In the genomic region with DNA sequence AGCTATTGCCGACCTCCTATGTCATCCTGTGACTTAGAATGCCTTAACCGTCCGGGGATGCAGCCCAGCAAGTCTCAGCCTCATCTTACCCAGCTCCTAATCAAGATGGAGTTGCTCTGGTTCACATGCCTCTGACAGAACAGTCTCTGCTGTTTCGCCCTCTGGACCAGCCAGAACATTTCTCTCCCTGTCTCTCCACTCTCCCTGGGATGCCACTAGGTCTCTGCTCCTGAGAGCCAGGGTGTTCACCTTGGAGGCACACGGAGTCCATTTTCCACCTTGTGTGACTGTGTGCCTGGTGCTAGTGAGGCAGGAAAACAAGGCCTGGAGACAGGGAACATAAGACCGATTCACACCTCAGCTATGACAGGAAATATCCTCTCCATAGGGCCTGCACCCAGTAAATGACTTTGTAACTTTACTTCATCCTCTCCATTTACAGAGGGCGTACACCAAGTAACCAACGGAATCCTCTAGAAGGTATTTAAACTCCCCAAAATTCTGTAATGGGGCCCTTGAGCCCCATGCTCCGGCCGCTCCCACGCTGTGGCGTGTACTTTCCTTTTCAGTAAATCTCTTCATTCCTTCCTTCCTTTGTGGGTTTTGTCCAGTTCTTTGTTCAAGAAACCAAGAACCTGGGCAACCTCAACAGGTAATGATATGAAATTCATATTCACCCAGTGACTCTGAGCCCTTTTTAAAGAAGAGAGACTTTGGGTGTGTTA, we compare ENCODE assay signal across 1 cellular context.
TF ChIP-seq lines count a peak whose summit lies in the region.

No MANE protein-coding gene starts in this region.

TF ChIP-seq in K562, 482 proteins besides CTCF, POLR2A, EP300 and RAD21 (continues in another document):
- no peak for TF ChIP-seq SIN3B (IDR thresholded peaks at IDR 0.05; ENCODE audit: low read depth)
- peak; percentile 72; the same call in 1 of the 2 replicates for TF ChIP-seq KLF10 (CRISPR knock-in tag; IDR thresholded peaks at IDR 0.05)
- TF ChIP-seq NCOA6 (IDR thresholded peaks at IDR 0.05) = no peak
- TF ChIP-seq ERF (CRISPR knock-in tag; IDR thresholded peaks at IDR 0.05) = peak; percentile 98
- TF ChIP-seq, protein P1, sequence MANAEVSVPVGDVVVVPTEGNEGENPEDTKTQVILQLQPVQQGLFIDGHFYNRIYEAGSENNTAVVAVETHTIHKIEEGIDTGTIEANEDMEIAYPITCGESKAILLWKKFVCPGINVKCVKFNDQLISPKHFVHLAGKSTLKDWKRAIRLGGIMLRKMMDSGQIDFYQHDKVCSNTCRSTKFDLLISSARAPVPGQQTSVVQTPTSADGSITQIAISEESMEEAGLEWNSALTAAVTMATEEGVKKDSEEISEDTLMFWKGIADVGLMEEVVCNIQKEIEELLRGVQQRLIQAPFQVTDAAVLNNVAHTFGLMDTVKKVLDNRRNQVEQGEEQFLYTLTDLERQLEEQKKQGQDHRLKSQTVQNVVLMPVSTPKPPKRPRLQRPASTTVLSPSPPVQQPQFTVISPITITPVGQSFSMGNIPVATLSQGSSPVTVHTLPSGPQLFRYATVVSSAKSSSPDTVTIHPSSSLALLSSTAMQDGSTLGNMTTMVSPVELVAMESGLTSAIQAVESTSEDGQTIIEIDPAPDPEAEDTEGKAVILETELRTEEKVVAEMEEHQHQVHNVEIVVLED (CRISPR knock-in tag; IDR thresholded peaks at IDR 0.05) = peak; percentile 65; the same call in 1 of the 2 replicates
- TF ChIP-seq, protein P2, sequence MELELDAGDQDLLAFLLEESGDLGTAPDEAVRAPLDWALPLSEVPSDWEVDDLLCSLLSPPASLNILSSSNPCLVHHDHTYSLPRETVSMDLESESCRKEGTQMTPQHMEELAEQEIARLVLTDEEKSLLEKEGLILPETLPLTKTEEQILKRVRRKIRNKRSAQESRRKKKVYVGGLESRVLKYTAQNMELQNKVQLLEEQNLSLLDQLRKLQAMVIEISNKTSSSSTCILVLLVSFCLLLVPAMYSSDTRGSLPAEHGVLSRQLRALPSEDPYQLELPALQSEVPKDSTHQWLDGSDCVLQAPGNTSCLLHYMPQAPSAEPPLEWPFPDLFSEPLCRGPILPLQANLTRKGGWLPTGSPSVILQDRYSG (tag; conservative IDR thresholded peaks at IDR 0.05; ENCODE audit: low read depth) = peak; percentile 98
- no peak for TF ChIP-seq BCOR (IDR thresholded peaks at IDR 0.05)
- TF ChIP-seq CHCHD3 (CRISPR knock-in tag; IDR thresholded peaks at IDR 0.05) = no peak
- TF ChIP-seq TEAD1 (CRISPR knock-in tag; IDR thresholded peaks at IDR 0.05) = peak in 1 of 2 experiments; percentile 97; a peak in 2 of 4 replicates
- TF ChIP-seq KAT7 (CRISPR knock-in tag; IDR thresholded peaks at IDR 0.05; ENCODE audit: borderline replicate concordance) = no peak
- no peak for TF ChIP-seq TAL1 (IDR thresholded peaks at IDR 0.05)
- TF ChIP-seq, protein P3, sequence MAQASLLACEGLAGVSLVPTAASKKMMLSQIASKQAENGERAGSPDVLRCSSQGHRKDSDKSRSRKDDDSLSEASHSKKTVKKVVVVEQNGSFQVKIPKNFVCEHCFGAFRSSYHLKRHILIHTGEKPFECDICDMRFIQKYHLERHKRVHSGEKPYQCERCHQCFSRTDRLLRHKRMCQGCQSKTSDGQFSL (CRISPR knock-in tag; IDR thresholded peaks at IDR 0.05) = no peak
- TF ChIP-seq, protein P3 (tag; IDR thresholded peaks at IDR 0.05) = peak in 1 of 2 experiments; percentile 97; a peak in 2 of 4 replicates
- no peak for TF ChIP-seq MTA1 (IDR thresholded peaks at IDR 0.05; ENCODE audit: borderline replicate concordance)
- TF ChIP-seq ETV5 (CRISPR knock-in tag; IDR thresholded peaks at IDR 0.05; ENCODE audit: low read depth) = no peak
- TF ChIP-seq SMAD3 (CRISPR knock-in tag; conservative IDR thresholded peaks at IDR 0.05) = peak; percentile 96
- TF ChIP-seq ZNF586 (CRISPR knock-in tag; conservative IDR thresholded peaks at IDR 0.05) = peak; percentile 85; the same call in 1 of the 2 replicates
- no peak for TF ChIP-seq STAT5A (IDR thresholded peaks at IDR 0.05; ENCODE audit: borderline replicate concordance, low read length)
- TF ChIP-seq ZNF551 (CRISPR knock-in tag; IDR thresholded peaks at IDR 0.05) = no peak
- TF ChIP-seq GABPA (tag; conservative IDR thresholded peaks at IDR 0.05; ENCODE audit: low read depth) = no peak
- TF ChIP-seq ZNF780A (CRISPR knock-in tag; IDR thresholded peaks at IDR 0.05) = no peak
- TF ChIP-seq ZNF699 (CRISPR knock-in tag; IDR thresholded peaks at IDR 0.05; ENCODE audit: insufficient replicate concordance) = no peak
- TF ChIP-seq ZNF507 (tag; conservative IDR thresholded peaks at IDR 0.05) = peak; percentile 58
- peak; percentile 96; the same call in 1 of the 2 replicates for TF ChIP-seq HSF4 (CRISPR knock-in tag; IDR thresholded peaks at IDR 0.05; ENCODE audit: borderline replicate concordance)
- no peak for TF ChIP-seq SIRT6 (IDR thresholded peaks at IDR 0.05; ENCODE audit: low read depth, low read length)
- TF ChIP-seq HOXB6 (CRISPR knock-in tag; IDR thresholded peaks at IDR 0.05; ENCODE audit: borderline replicate concordance) = 0 out of 2 replicates have a peak, but pooled peaks have one; percentile 20
- no peak for TF ChIP-seq PCBP2 (IDR thresholded peaks at IDR 0.05; ENCODE audit: low read depth, low read length, poor library complexity, severe bottlenecking)
- TF ChIP-seq CCNT2 (IDR thresholded peaks at IDR 0.05; ENCODE audit: borderline replicate concordance, extremely low read depth, insufficient read length, low read depth, low read length) = no peak
- peak; percentile 81; the same call in 1 of the 2 replicates for TF ChIP-seq ZNF354B (CRISPR knock-in tag; IDR thresholded peaks at IDR 0.05)
- TF ChIP-seq, protein P4, sequence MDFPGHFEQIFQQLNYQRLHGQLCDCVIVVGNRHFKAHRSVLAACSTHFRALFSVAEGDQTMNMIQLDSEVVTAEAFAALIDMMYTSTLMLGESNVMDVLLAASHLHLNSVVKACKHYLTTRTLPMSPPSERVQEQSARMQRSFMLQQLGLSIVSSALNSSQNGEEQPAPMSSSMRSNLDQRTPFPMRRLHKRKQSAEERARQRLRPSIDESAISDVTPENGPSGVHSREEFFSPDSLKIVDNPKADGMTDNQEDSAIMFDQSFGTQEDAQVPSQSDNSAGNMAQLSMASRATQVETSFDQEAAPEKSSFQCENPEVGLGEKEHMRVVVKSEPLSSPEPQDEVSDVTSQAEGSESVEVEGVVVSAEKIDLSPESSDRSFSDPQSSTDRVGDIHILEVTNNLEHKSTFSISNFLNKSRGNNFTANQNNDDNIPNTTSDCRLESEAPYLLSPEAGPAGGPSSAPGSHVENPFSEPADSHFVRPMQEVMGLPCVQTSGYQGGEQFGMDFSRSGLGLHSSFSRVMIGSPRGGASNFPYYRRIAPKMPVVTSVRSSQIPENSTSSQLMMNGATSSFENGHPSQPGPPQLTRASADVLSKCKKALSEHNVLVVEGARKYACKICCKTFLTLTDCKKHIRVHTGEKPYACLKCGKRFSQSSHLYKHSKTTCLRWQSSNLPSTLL (IDR thresholded peaks at IDR 0.05) = no peak
- TF ChIP-seq ZNF584 (CRISPR knock-in tag; IDR thresholded peaks at IDR 0.05; ENCODE audit: low read depth) = peak; percentile 96
- no peak for TF ChIP-seq WHSC1 (IDR thresholded peaks at IDR 0.05; ENCODE audit: low read length)
- TF ChIP-seq, protein P5, sequence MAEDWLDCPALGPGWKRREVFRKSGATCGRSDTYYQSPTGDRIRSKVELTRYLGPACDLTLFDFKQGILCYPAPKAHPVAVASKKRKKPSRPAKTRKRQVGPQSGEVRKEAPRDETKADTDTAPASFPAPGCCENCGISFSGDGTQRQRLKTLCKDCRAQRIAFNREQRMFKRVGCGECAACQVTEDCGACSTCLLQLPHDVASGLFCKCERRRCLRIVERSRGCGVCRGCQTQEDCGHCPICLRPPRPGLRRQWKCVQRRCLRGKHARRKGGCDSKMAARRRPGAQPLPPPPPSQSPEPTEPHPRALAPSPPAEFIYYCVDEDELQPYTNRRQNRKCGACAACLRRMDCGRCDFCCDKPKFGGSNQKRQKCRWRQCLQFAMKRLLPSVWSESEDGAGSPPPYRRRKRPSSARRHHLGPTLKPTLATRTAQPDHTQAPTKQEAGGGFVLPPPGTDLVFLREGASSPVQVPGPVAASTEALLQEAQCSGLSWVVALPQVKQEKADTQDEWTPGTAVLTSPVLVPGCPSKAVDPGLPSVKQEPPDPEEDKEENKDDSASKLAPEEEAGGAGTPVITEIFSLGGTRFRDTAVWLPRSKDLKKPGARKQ (CRISPR knock-in tag; IDR thresholded peaks at IDR 0.05) = 0 out of 2 replicates have a peak, but pooled peaks have one; percentile 87
- peak in 1 of 2 experiments; percentile 90; a peak in 2 of 4 replicates for TF ChIP-seq MAZ (CRISPR knock-in tag; conservative IDR thresholded peaks at IDR 0.05 in 1 of 2, IDR thresholded peaks at IDR 0.05 in 1 of 2)
- TF ChIP-seq ESRRB (CRISPR knock-in tag; IDR thresholded peaks at IDR 0.05; ENCODE audit: borderline replicate concordance) = peak; percentile 67; the same call in 1 of the 2 replicates
- no peak for TF ChIP-seq EZH2 (IDR thresholded peaks at IDR 0.05; ENCODE audit: borderline replicate concordance, low read depth, low read length)
- no peak for TF ChIP-seq NR2F6 (CRISPR knock-in tag; IDR thresholded peaks at IDR 0.05)
- TF ChIP-seq MED1 (CRISPR knock-in tag; IDR thresholded peaks at IDR 0.05; ENCODE audit: borderline replicate concordance) = no peak
- no peak for TF ChIP-seq SIX5 (IDR thresholded peaks at IDR 0.05; ENCODE audit: borderline replicate concordance in 1 of 2, insufficient read depth in 1 of 2, low read depth in 1 of 2, low read length in 2 of 2)
- peak; percentile 78; the same call in 1 of the 2 replicates for TF ChIP-seq ZNF212 (CRISPR knock-in tag; IDR thresholded peaks at IDR 0.05)
- TF ChIP-seq MEF2A (IDR thresholded peaks at IDR 0.05; ENCODE audit: control insufficient read depth, low read depth, low read length) = no peak
- TF ChIP-seq, protein P6, sequence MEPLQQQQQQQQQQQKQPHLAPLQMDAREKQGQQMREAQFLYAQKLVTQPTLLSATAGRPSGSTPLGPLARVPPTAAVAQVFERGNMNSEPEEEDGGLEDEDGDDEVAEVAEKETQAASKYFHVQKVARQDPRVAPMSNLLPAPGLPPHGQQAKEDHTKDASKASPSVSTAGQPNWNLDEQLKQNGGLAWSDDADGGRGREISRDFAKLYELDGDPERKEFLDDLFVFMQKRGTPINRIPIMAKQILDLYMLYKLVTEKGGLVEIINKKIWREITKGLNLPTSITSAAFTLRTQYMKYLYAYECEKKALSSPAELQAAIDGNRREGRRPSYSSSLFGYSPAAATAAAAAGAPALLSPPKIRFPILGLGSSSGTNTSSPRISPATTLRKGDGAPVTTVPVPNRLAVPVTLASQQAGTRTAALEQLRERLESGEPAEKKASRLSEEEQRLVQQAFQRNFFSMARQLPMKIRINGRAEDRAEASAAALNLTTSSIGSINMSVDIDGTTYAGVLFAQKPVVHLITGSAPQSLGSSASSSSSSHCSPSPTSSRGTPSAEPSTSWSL (CRISPR knock-in tag; IDR thresholded peaks at IDR 0.05; ENCODE audit: borderline replicate concordance) = peak; percentile 93; the same call in 1 of the 2 replicates
- no peak for TF ChIP-seq NCOR1 (IDR thresholded peaks at IDR 0.05)
- TF ChIP-seq PTRF (tag; IDR thresholded peaks at IDR 0.05) = peak; percentile 96
- peak; percentile 97 for TF ChIP-seq CXXC5 (CRISPR knock-in tag; IDR thresholded peaks at IDR 0.05)
- no peak for TF ChIP-seq ZC3H8 (IDR thresholded peaks at IDR 0.05)
- TF ChIP-seq ASH1L (IDR thresholded peaks at IDR 0.05; ENCODE audit: borderline replicate concordance, low read depth, partially characterized antibody) = no peak
- TF ChIP-seq, protein P7, sequence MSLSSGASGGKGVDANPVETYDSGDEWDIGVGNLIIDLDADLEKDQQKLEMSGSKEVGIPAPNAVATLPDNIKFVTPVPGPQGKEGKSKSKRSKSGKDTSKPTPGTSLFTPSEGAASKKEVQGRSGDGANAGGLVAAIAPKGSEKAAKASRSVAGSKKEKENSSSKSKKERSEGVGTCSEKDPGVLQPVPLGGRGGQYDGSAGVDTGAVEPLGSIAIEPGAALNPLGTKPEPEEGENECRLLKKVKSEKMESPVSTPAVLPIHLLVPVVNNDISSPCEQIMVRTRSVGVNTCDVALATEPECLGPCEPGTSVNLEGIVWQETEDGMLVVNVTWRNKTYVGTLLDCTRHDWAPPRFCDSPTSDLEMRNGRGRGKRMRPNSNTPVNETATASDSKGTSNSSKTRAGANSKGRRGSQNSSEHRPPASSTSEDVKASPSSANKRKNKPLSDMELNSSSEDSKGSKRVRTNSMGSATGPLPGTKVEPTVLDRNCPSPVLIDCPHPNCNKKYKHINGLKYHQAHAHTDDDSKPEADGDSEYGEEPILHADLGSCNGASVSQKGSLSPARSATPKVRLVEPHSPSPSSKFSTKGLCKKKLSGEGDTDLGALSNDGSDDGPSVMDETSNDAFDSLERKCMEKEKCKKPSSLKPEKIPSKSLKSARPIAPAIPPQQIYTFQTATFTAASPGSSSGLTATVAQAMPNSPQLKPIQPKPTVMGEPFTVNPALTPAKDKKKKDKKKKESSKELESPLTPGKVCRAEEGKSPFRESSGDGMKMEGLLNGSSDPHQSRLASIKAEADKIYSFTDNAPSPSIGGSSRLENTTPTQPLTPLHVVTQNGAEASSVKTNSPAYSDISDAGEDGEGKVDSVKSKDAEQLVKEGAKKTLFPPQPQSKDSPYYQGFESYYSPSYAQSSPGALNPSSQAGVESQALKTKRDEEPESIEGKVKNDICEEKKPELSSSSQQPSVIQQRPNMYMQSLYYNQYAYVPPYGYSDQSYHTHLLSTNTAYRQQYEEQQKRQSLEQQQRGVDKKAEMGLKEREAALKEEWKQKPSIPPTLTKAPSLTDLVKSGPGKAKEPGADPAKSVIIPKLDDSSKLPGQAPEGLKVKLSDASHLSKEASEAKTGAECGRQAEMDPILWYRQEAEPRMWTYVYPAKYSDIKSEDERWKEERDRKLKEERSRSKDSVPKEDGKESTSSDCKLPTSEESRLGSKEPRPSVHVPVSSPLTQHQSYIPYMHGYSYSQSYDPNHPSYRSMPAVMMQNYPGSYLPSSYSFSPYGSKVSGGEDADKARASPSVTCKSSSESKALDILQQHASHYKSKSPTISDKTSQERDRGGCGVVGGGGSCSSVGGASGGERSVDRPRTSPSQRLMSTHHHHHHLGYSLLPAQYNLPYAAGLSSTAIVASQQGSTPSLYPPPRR (CRISPR knock-in tag; IDR thresholded peaks at IDR 0.05; ENCODE audit: borderline replicate concordance) = no peak
